31 cellular contexts compared by ENCODE assay signal in genomic region chr10:21197838-21198237, GRCh38.
"Had no signal": no experiment of that assay in that cellular context is flagged by ENCODE, and none has a peak within 500 bp of the region (broad histone marks: within the 10 kb centered on the region; RNA-seq: fewer than 3 reads in every experiment).

No MANE protein-coding gene starts in this region.

- H3K27me3 Mint-ChIP-seq: activated B cell treated with CpG ODN at 0.5 μM for 24 hours; activated CD4-positive, alpha-beta memory T cell treated with anti-CD3 and anti-CD28 coated beads for 36 hours; activated CD4-positive, alpha-beta T cell treated with anti-CD3 and anti-CD28 coated beads, Interleukin-2, amount 10 ng/mL, durations not matched to agents 24 days and 14 days; activated CD8-positive, alpha-beta memory T cell treated with anti-CD3 and anti-CD28 coated beads, Interleukin-2, amount 10 ng/mL, durations not matched to agents 7 days and 5 days; activated naive CD4-positive, alpha-beta T cell treated with anti-CD3 and anti-CD28 coated beads, Interleukin-2, amount 10 ng/mL, durations not matched to agents 7 days and 5 days; activated naive CD8-positive, alpha-beta T cell treated with anti-CD3 and anti-CD28 coated beads, Interleukin-2, amount 10 ng/mL, durations not matched to agents 7 days and 5 days; dendritic cell treated with granulocyte-macrophage colony-stimulating factor and Interleukin-4, amounts not matched to agents 40 ng/mL and 50 ng/mL, for 4 days had no signal

- H3K4me3 ChIP-seq: ascending aorta, breast epithelium, coronary artery, dorsolateral prefrontal cortex had no signal

- H3K36me3 Mint-ChIP-seq: activated CD4-positive, alpha-beta memory T cell treated with anti-CD3 and anti-CD28 coated beads for 36 hours; activated CD8-positive, alpha-beta memory T cell treated with anti-CD3 and anti-CD28 coated beads, Interleukin-2, amount 10 ng/mL, durations not matched to agents 7 days and 5 days; activated naive CD4-positive, alpha-beta T cell treated with anti-CD3 and anti-CD28 coated beads, Interleukin-2, amount 10 ng/mL, durations not matched to agents 7 days and 5 days; activated naive CD8-positive, alpha-beta T cell treated with anti-CD3 and anti-CD28 coated beads, Interleukin-2, amount 10 ng/mL, durations not matched to agents 7 days and 5 days; brain had no signal

- H3K4me1 Mint-ChIP-seq: activated B cell treated with CpG ODN at 0.5 μM for 24 hours; activated CD4-positive, alpha-beta T cell treated with anti-CD3 and anti-CD28 coated beads, Interleukin-2, amount 10 ng/mL, durations not matched to agents 24 days and 14 days; activated CD8-positive, alpha-beta memory T cell treated with anti-CD3 and anti-CD28 coated beads, Interleukin-2, amount 10 ng/mL, durations not matched to agents 7 days and 5 days; activated naive CD4-positive, alpha-beta T cell treated with anti-CD3 and anti-CD28 coated beads, Interleukin-2, amount 10 ng/mL, durations not matched to agents 7 days and 5 days; activated naive CD8-positive, alpha-beta T cell treated with anti-CD3 and anti-CD28 coated beads, Interleukin-2, amount 10 ng/mL, durations not matched to agents 7 days and 5 days; central memory CD8-positive, alpha-beta T cell; endodermal cell; T-helper 17 cell had no signal

- ATAC-seq: activated CD4-positive, CD25-positive, alpha-beta regulatory T cell treated with anti-CD3 and anti-CD28 coated beads, Interleukin-2, amount 50 U/mL, for 24 hours; activated CD8-positive, alpha-beta memory T cell treated with anti-CD3 and anti-CD28 coated beads, Interleukin-2, amount 10 ng/mL, durations not matched to agents 7 days and 5 days; activated CD8-positive, alpha-beta T cell treated with anti-CD3 and anti-CD28 coated beads, Interleukin-2, amount 10 ng/mL, durations not matched to agents 7 days and 5 days; activated naive CD4-positive, alpha-beta T cell treated with anti-CD3 and anti-CD28 coated beads, Interleukin-2, amount 50 U/mL, for 72 hours; esophagus mucosa; T-helper 17 cell had no signal

- H3K27ac Mint-ChIP-seq: activated B cell treated with CpG ODN at 0.5 μM for 24 hours; activated CD4-positive, alpha-beta memory T cell treated with anti-CD3 and anti-CD28 coated beads for 36 hours; activated CD4-positive, alpha-beta T cell treated with anti-CD3 and anti-CD28 coated beads, Interleukin-2, amount 10 ng/mL, durations not matched to agents 24 days and 14 days; activated CD8-positive, alpha-beta memory T cell treated with anti-CD3 and anti-CD28 coated beads, Interleukin-2, amount 10 ng/mL, durations not matched to agents 7 days and 5 days; activated CD8-positive, alpha-beta T cell treated with anti-CD3 and anti-CD28 coated beads, Interleukin-2, amount 10 ng/mL, durations not matched to agents 7 days and 5 days; activated naive CD4-positive, alpha-beta T cell treated with anti-CD3 and anti-CD28 coated beads, Interleukin-2, amount 10 ng/mL, durations not matched to agents 7 days and 5 days; activated naive CD4-positive, alpha-beta T cell treated with anti-CD3 and anti-CD28 coated beads, Interleukin-2, amount 50 U/mL, for 72 hours; activated naive CD8-positive, alpha-beta T cell treated with anti-CD3 and anti-CD28 coated beads, Interleukin-2, amount 10 ng/mL, durations not matched to agents 7 days and 5 days; dendritic cell treated with granulocyte-macrophage colony-stimulating factor and Interleukin-4, amounts not matched to agents 40 ng/mL and 50 ng/mL, for 4 days; endodermal cell; T-helper 17 cell; T-helper 2 cell treated with Interferon-gamma antibody and Interleukin-4, amounts not matched to agents 5 μg/mL and 100 μg/mL, for 36 hours had no signal

- H3K9me3 Mint-ChIP-seq: activated naive CD8-positive, alpha-beta T cell treated with anti-CD3 and anti-CD28 coated beads, Interleukin-2, amount 10 ng/mL, durations not matched to agents 7 days and 5 days had no signal

- H3K36me3 ChIP-seq: ascending aorta, breast epithelium, WERI-Rb-1 had no signal

- H3K27me3 ChIP-seq: ascending aorta, breast epithelium, dorsolateral prefrontal cortex had no signal

- H3K27ac ChIP-seq: ascending aorta, breast epithelium, coronary artery, dorsolateral prefrontal cortex, WERI-Rb-1 had no signal

- FAIRE-seq: frontal cortex had no signal

- H3K4me1 ChIP-seq: ascending aorta had no signal

- H3K4me3 Mint-ChIP-seq: activated B cell treated with CpG ODN at 0.5 μM for 24 hours; activated CD4-positive, alpha-beta memory T cell treated with anti-CD3 and anti-CD28 coated beads for 36 hours; activated CD4-positive, alpha-beta T cell treated with anti-CD3 and anti-CD28 coated beads, Interleukin-2, amount 10 ng/mL, durations not matched to agents 24 days and 14 days; activated CD8-positive, alpha-beta memory T cell treated with anti-CD3 and anti-CD28 coated beads, Interleukin-2, amount 10 ng/mL, durations not matched to agents 7 days and 5 days; activated CD8-positive, alpha-beta T cell treated with anti-CD3 and anti-CD28 coated beads, Interleukin-2, amount 10 ng/mL, durations not matched to agents 7 days and 5 days; activated naive CD4-positive, alpha-beta T cell treated with anti-CD3 and anti-CD28 coated beads, Interleukin-2, amount 10 ng/mL, durations not matched to agents 7 days and 5 days; activated naive CD8-positive, alpha-beta T cell treated with anti-CD3 and anti-CD28 coated beads, Interleukin-2, amount 10 ng/mL, durations not matched to agents 7 days and 5 days; brain; central memory CD8-positive, alpha-beta T cell; dendritic cell treated with granulocyte-macrophage colony-stimulating factor and Interleukin-4, amounts not matched to agents 40 ng/mL and 50 ng/mL, for 4 days; endodermal cell; T-helper 17 cell; T-helper 2 cell treated with Interferon-gamma antibody and Interleukin-4, amounts not matched to agents 5 μg/mL and 100 μg/mL, for 36 hours had no signal

- DNase-seq: activated B cell treated with CpG ODN at 0.5 μM for 24 hours; activated CD4-positive, alpha-beta memory T cell treated with anti-CD3 and anti-CD28 coated beads for 36 hours; activated CD4-positive, alpha-beta T cell treated with anti-CD3 and anti-CD28 coated beads, Interleukin-2, amount 10 ng/mL, durations not matched to agents 24 days and 14 days; activated CD8-positive, alpha-beta memory T cell treated with anti-CD3 and anti-CD28 coated beads, Interleukin-2, amount 10 ng/mL, durations not matched to agents 7 days and 5 days; activated CD8-positive, alpha-beta memory T cell treated with anti-CD3 and anti-CD28 coated beads, Interleukin-2, amount 50 U/mL, for 4 hours; activated CD8-positive, alpha-beta T cell treated with anti-CD3 and anti-CD28 coated beads, Interleukin-2, amount 10 ng/mL, durations not matched to agents 7 days and 5 days; activated gamma-delta T cell; activated naive CD4-positive, alpha-beta T cell; activated naive CD4-positive, alpha-beta T cell treated with anti-CD3 and anti-CD28 coated beads, Interleukin-2, amount 10 ng/mL, durations not matched to agents 7 days and 5 days; activated naive CD8-positive, alpha-beta T cell treated with anti-CD3 and anti-CD28 coated beads, Interleukin-2, amount 10 ng/mL, durations not matched to agents 7 days and 5 days; activated T-cell treated with anti-CD3 and anti-CD28 coated beads, Interleukin-2, amount 50 U/mL, for 1 hour; activated T-cell treated with anti-CD3 and anti-CD28 coated beads, Interleukin-2, amount 50 U/mL, for 48 hours; dorsolateral prefrontal cortex; effector memory CD4-positive, alpha-beta T cell; endodermal cell; foreskin fibroblast; head of caudate nucleus; T-helper 17 cell; T1000; WERI-Rb-1 had no signal
